Comparison of ENCODE assay signal across 15 cellular contexts in genomic region chr2:236169741-236170654, GRCh38. TPM values are rescaled to one million over a fixed set of nuclear protein-coding genes. Genes with fewer than 3 reads are reported as not detected.
DNase-seq lines count a peak whose midpoint lies in the region; ATAC-seq and TF ChIP-seq lines count a peak whose summit lies in the region.
"Had no signal": no experiment of that assay in that cellular context is flagged by ENCODE, and none has a peak within 500 bp of the region (broad histone marks: within the 10 kb centered on the region; RNA-seq: fewer than 3 reads in every experiment).

No MANE protein-coding gene starts in this region.

- H3K4me1 ChIP-seq in osteoblast (ENCODE audit: insufficient read depth, low read length), result no peaks in the 10 kb centered on the region

- H3K27ac ChIP-seq in osteoblast (ENCODE audit: low read depth, low read length), result no peak overlapping the region
- H3K27ac ChIP-seq: breast epithelium had no signal

- H3K4me3 ChIP-seq in osteoblast (ENCODE audit: insufficient read depth, low read length), result no peak overlapping the region
- H3K4me3 ChIP-seq: breast epithelium had no signal

- POLR2A ChIA-PET in activated CD8-positive, alpha-beta T cell treated with anti-CD3 and anti-CD28 coated beads, Interleukin-2, amount 10 ng/mL, durations not matched to agents 7 days and 5 days (lab: Charles Lee), result no interaction called here
- POLR2A ChIA-PET in activated CD8-positive, alpha-beta T cell treated with anti-CD3 and anti-CD28 coated beads for 36 hours (lab: Charles Lee), result interaction anchor here (1.6 kb wide), 1 partner anchor 390 kb away, joined by 3 read pairs; no protein-coding TSS in a partner anchor

- no peak for DNase-seq in activated CD8-positive, alpha-beta T cell treated with anti-CD3 and anti-CD28 coated beads, Interleukin-2, amount 10 ng/mL, durations not matched to agents 7 days and 5 days
- DNase-seq in activated CD8-positive, alpha-beta T cell treated with anti-CD3 and anti-CD28 coated beads for 36 hours, result no peak
- DNase-seq in NCI-H1105 treated with DMSO at 0.1 percent for 48 hours (lab: John Stamatoyannopoulos, UW), result peak; percentile 25
- peak; percentile 65 for DNase-seq in ecto neural progenitor cell (ENCODE audit: low spot score)
- DNase-seq in osteoblast (ENCODE audit: insufficient read length, low spot score, missing footprints), result peak; percentile 87
- no peak for DNase-seq in NCI-H1694 treated with DMSO at 0.1 percent for 48 hours (lab: John Stamatoyannopoulos, UW)
- no peak for DNase-seq in activated CD4-positive, CD25-positive, alpha-beta regulatory T cell treated with anti-CD3 and anti-CD28 coated beads, Interleukin-2, amount 50 U/mL, for 72 hours
- DNase-seq: activated CD4-positive, alpha-beta T cell treated with anti-CD3 and anti-CD28 coated beads for 1 hour; Calu3; effector memory CD8-positive, alpha-beta T cell had no signal

- peak overlapping the region; percentile 38 for H3K4me3 Mint-ChIP-seq in activated CD8-positive, alpha-beta T cell treated with anti-CD3 and anti-CD28 coated beads, Interleukin-2, amount 10 ng/mL, durations not matched to agents 7 days and 5 days
- no peak overlapping the region for H3K4me3 Mint-ChIP-seq in activated CD8-positive, alpha-beta T cell treated with anti-CD3 and anti-CD28 coated beads for 36 hours
- H3K4me3 Mint-ChIP-seq: effector memory CD8-positive, alpha-beta T cell had no signal

- peaks cover 93% of the 10 kb centered on the region for H3K27me3 ChIP-seq in osteoblast (ENCODE audit: insufficient read depth, low read length)

- CTCF ChIA-PET in activated CD8-positive, alpha-beta T cell treated with anti-CD3 and anti-CD28 coated beads, Interleukin-2, amount 10 ng/mL, durations not matched to agents 7 days and 5 days (lab: Charles Lee), result interaction anchor here (0.8 to 3.0 kb wide), 3 partner anchors 8 to 404 kb away, joined by 3 to 19 read pairs (median 8); no protein-coding TSS in a partner anchor
- CTCF ChIA-PET in activated CD8-positive, alpha-beta T cell treated with anti-CD3 and anti-CD28 coated beads for 36 hours (lab: Charles Lee), result interaction anchor here (1.0 to 3.2 kb wide), 4 partner anchors 8 to 404 kb away, joined by 4 to 18 read pairs (median 8); no protein-coding TSS in a partner anchor

- H2AFZ ChIP-seq in osteoblast (ENCODE audit: low read length), result no peak overlapping the region

- H3K36me3 ChIP-seq in osteoblast (ENCODE audit: insufficient read depth, low read length), result no peaks in the 10 kb centered on the region
- H3K36me3 ChIP-seq: breast epithelium had no signal

- peaks cover 65% of the 10 kb centered on the region for H3K27me3 Mint-ChIP-seq in activated CD8-positive, alpha-beta T cell treated with anti-CD3 and anti-CD28 coated beads, Interleukin-2, amount 10 ng/mL, durations not matched to agents 7 days and 5 days (ENCODE audit: low read depth)
- H3K27me3 Mint-ChIP-seq in activated CD8-positive, alpha-beta T cell treated with anti-CD3 and anti-CD28 coated beads for 36 hours, result peaks cover 70% of the 10 kb centered on the region

- H3K27ac Mint-ChIP-seq in activated CD8-positive, alpha-beta T cell treated with anti-CD3 and anti-CD28 coated beads, Interleukin-2, amount 10 ng/mL, durations not matched to agents 7 days and 5 days, result peak overlapping the region; percentile 67
- H3K27ac Mint-ChIP-seq in activated CD8-positive, alpha-beta T cell treated with anti-CD3 and anti-CD28 coated beads for 36 hours, result no peak overlapping the region
- H3K27ac Mint-ChIP-seq: effector memory CD8-positive, alpha-beta T cell had no signal

- H4K20me1 ChIP-seq in osteoblast (ENCODE audit: insufficient read depth, low read length), result peaks cover 2% of the 10 kb centered on the region

- H3K4me1 Mint-ChIP-seq in activated CD8-positive, alpha-beta T cell treated with anti-CD3 and anti-CD28 coated beads, Interleukin-2, amount 10 ng/mL, durations not matched to agents 7 days and 5 days (ENCODE audit: low read depth), result peaks cover 7% of the 10 kb centered on the region
- H3K4me1 Mint-ChIP-seq in activated CD8-positive, alpha-beta T cell treated with anti-CD3 and anti-CD28 coated beads for 36 hours (ENCODE audit: low read depth), result peaks cover 10% of the 10 kb centered on the region

- peaks cover 15% of the 10 kb centered on the region for H3K36me3 Mint-ChIP-seq in activated CD8-positive, alpha-beta T cell treated with anti-CD3 and anti-CD28 coated beads, Interleukin-2, amount 10 ng/mL, durations not matched to agents 7 days and 5 days (ENCODE audit: low read depth)
- no peaks in the 10 kb centered on the region for H3K36me3 Mint-ChIP-seq in activated CD8-positive, alpha-beta T cell treated with anti-CD3 and anti-CD28 coated beads for 36 hours (ENCODE audit: low read depth)

- no peaks in the 10 kb centered on the region for H3K79me2 ChIP-seq in osteoblast (ENCODE audit: insufficient read depth, low read length)

- TF ChIP-seq CTCF in activated CD8-positive, alpha-beta T cell treated with anti-CD3 and anti-CD28 coated beads for 36 hours (IDR thresholded peaks at IDR 0.05), result no peak
- TF ChIP-seq CTCF in osteoblast (IDR thresholded peaks at IDR 0.05; ENCODE audit: extremely low read depth, low read depth, low read length), result no peak

- H3K9me3 Mint-ChIP-seq in activated CD8-positive, alpha-beta T cell treated with anti-CD3 and anti-CD28 coated beads, Interleukin-2, amount 10 ng/mL, durations not matched to agents 7 days and 5 days (ENCODE audit: insufficient read depth), result no peaks in the 10 kb centered on the region
- no peaks in the 10 kb centered on the region for H3K9me3 Mint-ChIP-seq in activated CD8-positive, alpha-beta T cell treated with anti-CD3 and anti-CD28 coated beads for 36 hours
- H3K9me3 Mint-ChIP-seq: effector memory CD8-positive, alpha-beta T cell had no signal

- intact Hi-C loops in activated CD8-positive, alpha-beta T cell treated with anti-CD3 and anti-CD28 coated beads for 36 hours (cut with micrococcal nuclease), result loop anchor here (10.0 kb wide), 1 partner anchor 495 kb away; no protein-coding TSS in a partner anchor

- H3K9me3 ChIP-seq in osteoblast (ENCODE audit: low read depth, low read length), result no peaks in the 10 kb centered on the region
- H3K9me3 ChIP-seq: breast epithelium had no signal

- no peak overlapping the region for H3K4me2 ChIP-seq in osteoblast (ENCODE audit: insufficient read depth, low read length)

- no peak for ATAC-seq in activated CD8-positive, alpha-beta T cell treated with anti-CD3 and anti-CD28 coated beads, Interleukin-2, amount 10 ng/mL, durations not matched to agents 7 days and 5 days
- ATAC-seq in activated CD8-positive, alpha-beta T cell treated with anti-CD3 and anti-CD28 coated beads for 36 hours, result no peak
- ATAC-seq in HG03095 (IDR thresholded peaks at IDR 0.05; ENCODE audit: unreplicated experiment), result no peak
- ATAC-seq: effector memory CD8-positive, alpha-beta T cell; HCT116 had no signal

RNA-seq across cellular contexts. Expression of gene GBX2, which starts 1.8 kb away (rescaled TPM):
- total RNA-seq in activated CD8-positive, alpha-beta T cell treated with anti-CD3 and anti-CD28 coated beads, Interleukin-2, amount 10 ng/mL, durations not matched to agents 7 days and 5 days, result not detected
- not detected for total RNA-seq in activated CD8-positive, alpha-beta T cell treated with anti-CD3 and anti-CD28 coated beads for 36 hours
- total RNA-seq in osteoblast, result not detected in 2 replicates
- total RNA-seq: breast epithelium, fibroblast of villous mesenchyme, mucosa of gallbladder had no signal

Comparison
In these comparisons a context has a peak if more than half of its experiments do, and no peak if none do; other contexts are left out.
1. DNase-seq: peak in NCI-H1105 treated with DMSO at 0.1 percent for 48 hours (single experiment), ecto neural progenitor cell (single experiment) and osteoblast (single experiment); none in activated CD8-positive, alpha-beta T cell treated with anti-CD3 and anti-CD28 coated beads, Interleukin-2, amount 10 ng/mL, durations not matched to agents 7 days and 5 days (single experiment), activated CD8-positive, alpha-beta T cell treated with anti-CD3 and anti-CD28 coated beads for 36 hours (single experiment), NCI-H1694 treated with DMSO at 0.1 percent for 48 hours (single experiment) and activated CD4-positive, CD25-positive, alpha-beta regulatory T cell treated with anti-CD3 and anti-CD28 coated beads, Interleukin-2, amount 50 U/mL, for 72 hours (single experiment).